In genomic region chr15:38860682-38861081, GRCh38 we compare ENCODE assay signal across 18 cellular contexts.
DNase-seq lines count a peak whose midpoint lies in the region; ATAC-seq and TF ChIP-seq lines count a peak whose summit lies in the region.
"Had no signal": no experiment of that assay in that cellular context is flagged by ENCODE, and none has a peak within 500 bp of the region (broad histone marks: within the 10 kb centered on the region; RNA-seq: fewer than 3 reads in every experiment).

No MANE protein-coding gene starts in this region.

- no peak overlapping the region for H3K9ac ChIP-seq in colonic mucosa (ENCODE audit: low read depth in 2 of 2, low read length in 2 of 2)

- no peak overlapping the region for H3K4me3 ChIP-seq in colonic mucosa
- H3K4me3 ChIP-seq: SJSA1 had no signal

- H3K9me3 ChIP-seq in colonic mucosa = no peaks in the 10 kb centered on the region
- H3K9me3 ChIP-seq: SJSA1 had no signal

- H3K27ac ChIP-seq in colonic mucosa = peak overlapping the region; percentile 36
- H3K27ac ChIP-seq: SJSA1 had no signal

- H3K9me3 Mint-ChIP-seq in activated T-cell treated with anti-CD3 and anti-CD28 coated beads, Interleukin-2, amount 50 U/mL, for 4 hours = no peaks in the 10 kb centered on the region
- H3K9me3 Mint-ChIP-seq: CD4-positive, alpha-beta memory T cell had no signal

- TF ChIP-seq CTCF in colonic mucosa (IDR thresholded peaks at IDR 0.05) = no peak

- H3K4me1 ChIP-seq in colonic mucosa = no peaks in the 10 kb centered on the region
- H3K4me1 ChIP-seq: SJSA1 had no signal

- H3K4me3 Mint-ChIP-seq in activated T-cell treated with anti-CD3 and anti-CD28 coated beads, Interleukin-2, amount 50 U/mL, for 4 hours = no peak overlapping the region
- H3K4me3 Mint-ChIP-seq: B cell; CD4-positive, alpha-beta memory T cell had no signal

- no peaks in the 10 kb centered on the region for H3K4me1 Mint-ChIP-seq in activated T-cell treated with anti-CD3 and anti-CD28 coated beads, Interleukin-2, amount 50 U/mL, for 4 hours (ENCODE audit: low read depth)
- H3K4me1 Mint-ChIP-seq: B cell; CD4-positive, alpha-beta memory T cell had no signal

- no peaks in the 10 kb centered on the region for H3K27me3 ChIP-seq in colonic mucosa
- H3K27me3 ChIP-seq: SJSA1 had no signal

- H3K36me3 Mint-ChIP-seq in activated T-cell treated with anti-CD3 and anti-CD28 coated beads, Interleukin-2, amount 50 U/mL, for 4 hours (ENCODE audit: insufficient read depth) = no peaks in the 10 kb centered on the region
- H3K36me3 Mint-ChIP-seq: CD4-positive, alpha-beta memory T cell had no signal

- ATAC-seq in activated T-cell treated with anti-CD3 and anti-CD28 coated beads, Interleukin-2, amount 50 U/mL, for 4 hours = no peak
- no peak for ATAC-seq in HG02763 (IDR thresholded peaks at IDR 0.05; ENCODE audit: unreplicated experiment)
- ATAC-seq: PC-3 had no signal

- intact Hi-C loops in colonic mucosa (cut with DNase I) = no loop called here

- H3K36me3 ChIP-seq in colonic mucosa = no peaks in the 10 kb centered on the region
- H3K36me3 ChIP-seq: SJSA1 had no signal

- H3K27me3 Mint-ChIP-seq in activated T-cell treated with anti-CD3 and anti-CD28 coated beads, Interleukin-2, amount 50 U/mL, for 4 hours (ENCODE audit: low read depth) = peaks cover 13% of the 10 kb centered on the region

- peak; percentile 35 for DNase-seq in DMS 273 (lab: John Stamatoyannopoulos, UW; ENCODE audit: unreplicated experiment)
- DNase-seq in LHCN-M2 (ENCODE audit: low read depth) = peak; percentile 64
- DNase-seq in colonic mucosa = no peak
- DNase-seq in retina = peak; percentile 11
- no peak for DNase-seq in activated T-cell treated with anti-CD3 and anti-CD28 coated beads, Interleukin-2, amount 50 U/mL, for 4 hours
- DNase-seq in T1000 (lab: John Stamatoyannopoulos, UW) = no peak
- DNase-seq: Calu3; CD4-positive, alpha-beta memory T cell; DND-41; GDM1; Karpas-422; NCI-H1105 treated with DMSO at 0.1 percent for 48 hours; NCI-H187 treated with DMSO at 0.1 percent for 48 hours; NCI-H82; PC-3 had no signal

Comparison
In these comparisons a context has a peak if more than half of its experiments do, and no peak if none do; other contexts are left out.
1. DNase-seq: peak in DMS 273 (single experiment), LHCN-M2 (single experiment) and retina (single experiment); none in colonic mucosa (single experiment), activated T-cell treated with anti-CD3 and anti-CD28 coated beads, Interleukin-2, amount 50 U/mL, for 4 hours (single experiment) and T1000 (single experiment).